Comparison of ENCODE assay signal across 9 cellular contexts in genomic region chr22:39215430-39216142, GRCh38.
A peak's percentile ranks its signal among the peaks of the same experiment; 100 is the strongest.
DNase-seq lines count a peak whose midpoint lies in the region; ATAC-seq and TF ChIP-seq lines count a peak whose summit lies in the region.
"Had no signal": no experiment of that assay in that cellular context is flagged by ENCODE, and none has a peak within 500 bp of the region (broad histone marks: within the 10 kb centered on the region; RNA-seq: fewer than 3 reads in every experiment).

No MANE protein-coding gene starts in this region.

- peaks cover 33% of the 10 kb centered on the region for H3K4me1 ChIP-seq in RWPE2 (ENCODE audit: insufficient read depth, poor library complexity, severe bottlenecking)

- TF ChIP-seq CTCF in RWPE2 (IDR thresholded peaks at IDR 0.05; ENCODE audit: poor library complexity, severe bottlenecking) = no peak

- no peaks in the 10 kb centered on the region for H3K27me3 ChIP-seq in RWPE2 (ENCODE audit: insufficient read depth, poor library complexity, severe bottlenecking)

- no peak overlapping the region for H3K4me3 ChIP-seq in RWPE2 (ENCODE audit: severe bottlenecking)

- no peaks in the 10 kb centered on the region for H3K36me3 ChIP-seq in RWPE2 (ENCODE audit: low read depth)

- no peaks in the 10 kb centered on the region for H3K9me3 ChIP-seq in RWPE2 (ENCODE audit: severe bottlenecking)

- H3K27ac ChIP-seq in RWPE2 (ENCODE audit: poor library complexity, severe bottlenecking) = peak overlapping the region; percentile 97

- peak; percentile 43 for DNase-seq in activated T-cell treated with anti-CD3 and anti-CD28 coated beads, Interleukin-2, amount 50 U/mL, for 1 hour
- DNase-seq in activated T-cell treated with anti-CD3 and anti-CD28 coated beads for 4 hours = no peak
- DNase-seq in RWPE2 (ENCODE audit: low spot score) = peak; percentile 32
- DNase-seq in fibroblast of peridontal ligament (ENCODE audit: extremely low read depth) = peak; percentile 16
- DNase-seq in stimulated activated naive CD8-positive, alpha-beta T cell treated with anti-CD3 and anti-CD28 coated beads, Interleukin-15, Interleukin-2, amounts not matched to agents 100 U/mL and 50 U/mL, for 24 hours = peak; percentile 48
- DNase-seq: NCI-H2029 treated with DMSO at 0.1 percent for 48 hours had no signal

- ATAC-seq in RWPE2 (ENCODE audit: low read depth) (no peak), GM21786 (IDR thresholded peaks at IDR 0.05; ENCODE audit: unreplicated experiment) (no peak), HG02870 (IDR thresholded peaks at IDR 0.05; ENCODE audit: unreplicated experiment) (no peak), GM19455 (IDR thresholded peaks at IDR 0.05; ENCODE audit: unreplicated experiment) (no peak)
- ATAC-seq in stimulated activated naive CD8-positive, alpha-beta T cell treated with anti-CD3 and anti-CD28 coated beads, Interleukin-15, Interleukin-2, amounts not matched to agents 100 U/mL and 50 U/mL, for 24 hours = peak; percentile 69
